In the genomic region with DNA sequence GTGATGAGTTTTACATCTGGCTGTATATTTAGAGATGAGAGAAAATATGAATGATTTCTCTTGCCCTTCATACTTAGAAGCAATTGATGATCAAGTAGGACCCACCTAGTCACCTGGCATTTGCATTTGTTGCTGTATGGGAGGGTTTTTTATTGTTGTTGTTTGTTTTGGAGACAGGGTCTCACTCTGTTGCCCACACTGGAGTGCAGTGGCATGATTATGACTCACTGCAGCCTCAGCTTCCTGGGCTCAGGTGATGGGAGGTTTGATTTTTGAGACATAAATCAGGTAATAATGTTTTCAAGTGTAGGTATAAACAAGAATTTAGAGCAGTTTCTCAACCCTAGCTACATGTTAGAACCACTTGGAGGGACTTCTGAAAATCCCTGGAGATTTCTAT, we compare ENCODE assay signal across 15 cellular contexts.
DNase-seq lines count a peak whose midpoint lies in the region; ATAC-seq lines count a peak whose summit lies in the region.
"Had no signal": no experiment of that assay in that cellular context is flagged by ENCODE, and none has a peak within 500 bp of the region (broad histone marks: within the 10 kb centered on the region; RNA-seq: fewer than 3 reads in every experiment).

No MANE protein-coding gene starts in this region.

- H3K4me3 Mint-ChIP-seq in activated naive CD4-positive, alpha-beta T cell treated with anti-CD3 and anti-CD28 coated beads, Interleukin-2, amount 10 ng/mL, durations not matched to agents 7 days and 5 days, result no peak overlapping the region
- no peak overlapping the region for H3K4me3 Mint-ChIP-seq in T-helper 1 cell treated with Interleukin-12 subunit alpha and Interleukin-12 subunit beta and Interleukin-4 antibody, amounts not matched to agents 30 μg/mL and 1 μg/mL, for 36 hours
- peak overlapping the region; percentile 43 to 61 for H3K4me3 Mint-ChIP-seq in effector memory CD8-positive, alpha-beta T cell
- no peak overlapping the region for H3K4me3 Mint-ChIP-seq in stimulated activated memory B cell treated with anti-CD40 and anti-IgM and Interleukin-4, amounts not matched to agents 10 μg/mL and 1 μg/mL and 100 μg/mL, for 72 hours

- CTCF ChIA-PET in activated naive CD4-positive, alpha-beta T cell treated with anti-CD3 and anti-CD28 coated beads, Interleukin-2, amount 10 ng/mL, durations not matched to agents 7 days and 5 days (lab: Charles Lee), result interaction anchor here (1.4 to 1.6 kb wide), 2 partner anchors 107 to 201 kb away, joined by 3 to 4 read pairs; no protein-coding TSS in a partner anchor

- peak; percentile 53 for ATAC-seq in effector memory CD8-positive, alpha-beta T cell (replicated peaks)
- no peak for ATAC-seq in stimulated activated memory B cell treated with anti-CD40 and anti-IgM and Interleukin-4, amounts not matched to agents 10 μg/mL and 1 μg/mL and 100 μg/mL, for 72 hours
- ATAC-seq in GM18502 (IDR thresholded peaks at IDR 0.05; ENCODE audit: poor library complexity, unreplicated experiment), result no peak
- ATAC-seq: right cardiac atrium had no signal

- no peaks in the 10 kb centered on the region for H3K27me3 Mint-ChIP-seq in activated naive CD4-positive, alpha-beta T cell treated with anti-CD3 and anti-CD28 coated beads, Interleukin-2, amount 10 ng/mL, durations not matched to agents 7 days and 5 days
- H3K27me3 Mint-ChIP-seq in T-helper 1 cell treated with Interleukin-12 subunit alpha and Interleukin-12 subunit beta and Interleukin-4 antibody, amounts not matched to agents 30 μg/mL and 1 μg/mL, for 36 hours (ENCODE audit: low read depth), result no peaks in the 10 kb centered on the region
- no peaks in the 10 kb centered on the region for H3K27me3 Mint-ChIP-seq in effector memory CD8-positive, alpha-beta T cell
- no peaks in the 10 kb centered on the region for H3K27me3 Mint-ChIP-seq in stimulated activated memory B cell treated with anti-CD40 and anti-IgM and Interleukin-4, amounts not matched to agents 10 μg/mL and 1 μg/mL and 100 μg/mL, for 72 hours

- peaks cover 86% of the 10 kb centered on the region for H3K4me1 Mint-ChIP-seq in activated naive CD4-positive, alpha-beta T cell treated with anti-CD3 and anti-CD28 coated beads, Interleukin-2, amount 10 ng/mL, durations not matched to agents 7 days and 5 days
- H3K4me1 Mint-ChIP-seq in T-helper 1 cell treated with Interleukin-12 subunit alpha and Interleukin-12 subunit beta and Interleukin-4 antibody, amounts not matched to agents 30 μg/mL and 1 μg/mL, for 36 hours (ENCODE audit: low read depth), result peaks cover 51% of the 10 kb centered on the region
- H3K4me1 Mint-ChIP-seq in effector memory CD8-positive, alpha-beta T cell (ENCODE audit: low read depth in 2 of 2), result peaks cover 71 to 80% of the 10 kb centered on the region in 2 donors
- H3K4me1 Mint-ChIP-seq in stimulated activated memory B cell treated with anti-CD40 and anti-IgM and Interleukin-4, amounts not matched to agents 10 μg/mL and 1 μg/mL and 100 μg/mL, for 72 hours, result peaks cover 74% of the 10 kb centered on the region

- H3K27ac Mint-ChIP-seq in activated naive CD4-positive, alpha-beta T cell treated with anti-CD3 and anti-CD28 coated beads, Interleukin-2, amount 10 ng/mL, durations not matched to agents 7 days and 5 days, result peak overlapping the region; percentile 85
- peak overlapping the region; percentile 51 for H3K27ac Mint-ChIP-seq in T-helper 1 cell treated with Interleukin-12 subunit alpha and Interleukin-12 subunit beta and Interleukin-4 antibody, amounts not matched to agents 30 μg/mL and 1 μg/mL, for 36 hours
- peak overlapping the region; percentile 80 to 87 for H3K27ac Mint-ChIP-seq in effector memory CD8-positive, alpha-beta T cell
- peak overlapping the region; percentile 81 for H3K27ac Mint-ChIP-seq in stimulated activated memory B cell treated with anti-CD40 and anti-IgM and Interleukin-4, amounts not matched to agents 10 μg/mL and 1 μg/mL and 100 μg/mL, for 72 hours

- no peaks in the 10 kb centered on the region for H3K9me3 Mint-ChIP-seq in activated naive CD4-positive, alpha-beta T cell treated with anti-CD3 and anti-CD28 coated beads, Interleukin-2, amount 10 ng/mL, durations not matched to agents 7 days and 5 days
- no peaks in the 10 kb centered on the region for H3K9me3 Mint-ChIP-seq in T-helper 1 cell treated with Interleukin-12 subunit alpha and Interleukin-12 subunit beta and Interleukin-4 antibody, amounts not matched to agents 30 μg/mL and 1 μg/mL, for 36 hours
- no peaks in the 10 kb centered on the region for H3K9me3 Mint-ChIP-seq in effector memory CD8-positive, alpha-beta T cell
- no peaks in the 10 kb centered on the region for H3K9me3 Mint-ChIP-seq in stimulated activated memory B cell treated with anti-CD40 and anti-IgM and Interleukin-4, amounts not matched to agents 10 μg/mL and 1 μg/mL and 100 μg/mL, for 72 hours

- peaks cover 45% of the 10 kb centered on the region for H3K36me3 Mint-ChIP-seq in activated naive CD4-positive, alpha-beta T cell treated with anti-CD3 and anti-CD28 coated beads, Interleukin-2, amount 10 ng/mL, durations not matched to agents 7 days and 5 days
- peaks cover 12% of the 10 kb centered on the region for H3K36me3 Mint-ChIP-seq in T-helper 1 cell treated with Interleukin-12 subunit alpha and Interleukin-12 subunit beta and Interleukin-4 antibody, amounts not matched to agents 30 μg/mL and 1 μg/mL, for 36 hours (ENCODE audit: low read depth)
- H3K36me3 Mint-ChIP-seq in effector memory CD8-positive, alpha-beta T cell (ENCODE audit: insufficient read depth), result peaks cover 27% of the 10 kb centered on the region
- H3K36me3 Mint-ChIP-seq in stimulated activated memory B cell treated with anti-CD40 and anti-IgM and Interleukin-4, amounts not matched to agents 10 μg/mL and 1 μg/mL and 100 μg/mL, for 72 hours, result peaks cover 7% of the 10 kb centered on the region

- DNase-seq in activated naive CD4-positive, alpha-beta T cell treated with anti-CD3 and anti-CD28 coated beads, Interleukin-2, amount 10 ng/mL, durations not matched to agents 7 days and 5 days, result peak; percentile 33
- DNase-seq in activated naive CD4-positive, alpha-beta T cell (lab: John Stamatoyannopoulos, UW), result no peak
- no peak for DNase-seq in effector memory CD8-positive, alpha-beta T cell
- DNase-seq in midbrain (lab: John Stamatoyannopoulos, UW) (no peak), COLO829 (ENCODE audit: low spot score) (no peak)
- DNase-seq: AML-193, aorta, dermis blood vessel endothelial cell, NCI-H2171, right cardiac atrium, SK-N-SH, stomach had no signal

Comparison
In these comparisons a context has a peak if more than half of its experiments do, and no peak if none do; other contexts are left out.
1. H3K4me3 Mint-ChIP-seq: peak in effector memory CD8-positive, alpha-beta T cell (2 of 2); none in activated naive CD4-positive, alpha-beta T cell treated with anti-CD3 and anti-CD28 coated beads, Interleukin-2, amount 10 ng/mL, durations not matched to agents 7 days and 5 days (single experiment), T-helper 1 cell treated with Interleukin-12 subunit alpha and Interleukin-12 subunit beta and Interleukin-4 antibody, amounts not matched to agents 30 μg/mL and 1 μg/mL, for 36 hours (single experiment) and stimulated activated memory B cell treated with anti-CD40 and anti-IgM and Interleukin-4, amounts not matched to agents 10 μg/mL and 1 μg/mL and 100 μg/mL, for 72 hours (single experiment).
2. Peak in every context shown above with its lines, with median percentiles within 50 percentile points of each other: H3K27ac Mint-ChIP-seq.